ENCODE assay signal across 23 cellular contexts in the genomic region with DNA sequence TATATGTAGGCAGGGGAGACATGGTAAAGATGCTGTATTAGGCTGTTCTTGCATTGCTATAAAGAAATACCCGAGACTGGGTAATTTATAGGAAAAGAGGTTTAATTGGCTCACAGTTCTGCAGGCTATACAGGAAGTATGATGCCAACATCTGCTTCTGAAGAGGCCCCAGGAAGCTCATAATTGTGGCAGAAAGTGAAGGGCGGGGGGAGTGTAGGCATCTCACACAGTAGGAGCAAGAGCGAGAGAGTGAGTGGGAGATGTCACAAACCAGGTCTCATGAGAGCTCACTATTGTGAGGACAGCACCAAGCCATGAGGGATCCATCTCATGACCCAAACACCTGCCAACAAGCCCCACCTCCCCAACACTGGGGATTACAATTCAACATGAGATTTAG. TPM values are rescaled to one million over a fixed set of nuclear protein-coding genes. Genes with fewer than 3 reads are reported as not detected.
DNase-seq lines count a peak whose midpoint lies in the region; ATAC-seq and TF ChIP-seq lines count a peak whose summit lies in the region.
"Had no signal": no experiment of that assay in that cellular context is flagged by ENCODE, and none has a peak within 500 bp of the region (broad histone marks: within the 10 kb centered on the region; RNA-seq: fewer than 3 reads in every experiment).

No MANE protein-coding gene starts in this region.

- WGBS in esophagus squamous epithelium, 2 donors = 88 to 90% methylated on average over 3 of the region's 3 CpGs

- no peak for TF ChIP-seq POLR2A in esophagus squamous epithelium (IDR thresholded peaks at IDR 0.05)

- peaks cover 5% of the 10 kb centered on the region for H3K36me3 Mint-ChIP-seq in activated T-cell treated with anti-CD3 and anti-CD28 coated beads, Interleukin-2, amount 50 U/mL, for 24 hours (ENCODE audit: low read depth)
- H3K36me3 Mint-ChIP-seq in CD8-positive, alpha-beta memory T cell = peaks cover 2 to 13% (median 3%) of the 10 kb centered on the region in 3 donors
- peaks cover 3% of the 10 kb centered on the region for H3K36me3 Mint-ChIP-seq in T-helper 17 cell (ENCODE audit: low read depth)
- H3K36me3 Mint-ChIP-seq in natural killer cell = no peaks in the 10 kb centered on the region

- DNase-seq in activated T-cell treated with anti-CD3 and anti-CD28 coated beads, Interleukin-2, amount 50 U/mL, for 24 hours = no peak
- no peak for DNase-seq in activated T-cell treated with anti-CD3 and anti-CD28 coated beads, Interleukin-2, amount 50 U/mL, for 48 hours
- DNase-seq in CD8-positive, alpha-beta memory T cell = no peak
- DNase-seq in T-helper 17 cell (no peak), natural killer cell (no peak), COLO829 (ENCODE audit: low spot score) (no peak), esophagus squamous epithelium (lab: John Stamatoyannopoulos, UW) (no peak)
- DNase-seq in stimulated activated CD4-positive, alpha-beta T cell treated with anti-CD3 and anti-CD28 coated beads, Interleukin-4, amount 100 ng/mL, for 24 hours = no peak
- DNase-seq: activated CD4-positive, alpha-beta T cell treated with anti-CD3 and anti-CD28 coated beads for 48 hours; mesendoderm; NCI-H1417 treated with DMSO at 0.1 percent for 48 hours; NCI-H2081; NCI-H345; NCI-H748 treated with DMSO at 0.1 percent for 48 hours; psoas muscle; sigmoid colon; stomach; thyroid gland had no signal

- no peak for TF ChIP-seq CTCF in natural killer cell (IDR thresholded peaks at IDR 0.05)
- no peak for TF ChIP-seq CTCF in esophagus squamous epithelium (IDR thresholded peaks at IDR 0.05)

- ATAC-seq in T-helper 17 cell = peak; percentile 40
- ATAC-seq in natural killer cell = peak; percentile 52 to 75 (median 54)
- ATAC-seq: GM12878, left lobe of liver, SK-N-SH treated with all-trans-retinoic acid at 6 μM for 48 hours had no signal

- CTCF ChIA-PET in CD8-positive, alpha-beta memory T cell (lab: Charles Lee) = no interaction called here

- no peaks in the 10 kb centered on the region for H3K9me3 ChIP-seq in CD8-positive, alpha-beta memory T cell (ENCODE audit: low read length)
- H3K9me3 ChIP-seq in T-helper 17 cell (ENCODE audit: control insufficient read depth, low read length, poor library complexity, severe bottlenecking) (no peaks in the 10 kb centered on the region), esophagus squamous epithelium (peaks cover 0 to 12% (median under 1%) of the 10 kb centered on the region in 3 donors)
- H3K9me3 ChIP-seq: thyroid gland had no signal

- H3K9me3 Mint-ChIP-seq in activated T-cell treated with anti-CD3 and anti-CD28 coated beads, Interleukin-2, amount 50 U/mL, for 24 hours = peaks cover 9% of the 10 kb centered on the region
- peaks cover 0 to 11% (median 10%) of the 10 kb centered on the region in 5 donors for H3K9me3 Mint-ChIP-seq in CD8-positive, alpha-beta memory T cell
- H3K9me3 Mint-ChIP-seq in natural killer cell = peaks cover 4 to 9% of the 10 kb centered on the region in 2 donors

- H3K4me1 ChIP-seq in CD8-positive, alpha-beta memory T cell (ENCODE audit: insufficient read depth, low read length) = peaks cover 32% of the 10 kb centered on the region
- peaks cover 0 to 24% (median 3%) of the 10 kb centered on the region in 3 donors for H3K4me1 ChIP-seq in esophagus squamous epithelium

- peak overlapping the region; percentile 15 for H3K27ac Mint-ChIP-seq in activated T-cell treated with anti-CD3 and anti-CD28 coated beads, Interleukin-2, amount 50 U/mL, for 24 hours
- H3K27ac Mint-ChIP-seq in CD8-positive, alpha-beta memory T cell = peak overlapping the region in 6 of 8 donors; percentile 35 to 88 (median 62)
- H3K27ac Mint-ChIP-seq in T-helper 17 cell (no peak overlapping the region), natural killer cell (peak overlapping the region; percentile 67 to 81)
- H3K27ac Mint-ChIP-seq: B cell, brain had no signal

- H3K36me3 ChIP-seq in CD8-positive, alpha-beta memory T cell (ENCODE audit: insufficient read depth, low read length) = no peaks in the 10 kb centered on the region
- H3K36me3 ChIP-seq in esophagus squamous epithelium = no peaks in the 10 kb centered on the region
- H3K36me3 ChIP-seq: sigmoid colon, stomach, thyroid gland had no signal

- no peaks in the 10 kb centered on the region for H3K27me3 ChIP-seq in CD8-positive, alpha-beta memory T cell (ENCODE audit: insufficient read depth, low read length, poor library complexity, severe bottlenecking)
- H3K27me3 ChIP-seq in esophagus squamous epithelium = no peaks in the 10 kb centered on the region
- H3K27me3 ChIP-seq: sigmoid colon, stomach, thyroid gland had no signal

- H3K27me3 Mint-ChIP-seq in activated T-cell treated with anti-CD3 and anti-CD28 coated beads, Interleukin-2, amount 50 U/mL, for 24 hours = no peaks in the 10 kb centered on the region
- no peaks in the 10 kb centered on the region for H3K27me3 Mint-ChIP-seq in CD8-positive, alpha-beta memory T cell
- H3K27me3 Mint-ChIP-seq in T-helper 17 cell (no peaks in the 10 kb centered on the region), natural killer cell (ENCODE audit: low read depth in 2 of 2) (no peaks in the 10 kb centered on the region)
- H3K27me3 Mint-ChIP-seq: B cell, brain had no signal

- no peak overlapping the region for H3K4me3 ChIP-seq in CD8-positive, alpha-beta memory T cell (ENCODE audit: low read length)
- no peak overlapping the region for H3K4me3 ChIP-seq in esophagus squamous epithelium
- H3K4me3 ChIP-seq: GM12878, psoas muscle, sigmoid colon, stomach, thyroid gland had no signal

- no peak overlapping the region for H3K4me3 Mint-ChIP-seq in activated T-cell treated with anti-CD3 and anti-CD28 coated beads, Interleukin-2, amount 50 U/mL, for 24 hours
- peak overlapping the region in 3 of 7 donors; percentile 42 to 52 (median 51) for H3K4me3 Mint-ChIP-seq in CD8-positive, alpha-beta memory T cell
- H3K4me3 Mint-ChIP-seq in T-helper 17 cell (no peak overlapping the region), natural killer cell (peak overlapping the region; percentile 1)
- H3K4me3 Mint-ChIP-seq: B cell, brain had no signal

- intact Hi-C loops in natural killer cell (cut with micrococcal nuclease) (no loop called here), esophagus squamous epithelium (cut with DNase I) (no loop called here)

- H3K4me1 Mint-ChIP-seq in activated T-cell treated with anti-CD3 and anti-CD28 coated beads, Interleukin-2, amount 50 U/mL, for 24 hours (ENCODE audit: low read depth) = peaks cover 70% of the 10 kb centered on the region
- H3K4me1 Mint-ChIP-seq in CD8-positive, alpha-beta memory T cell = peaks cover 81 to 93% (median 89%) of the 10 kb centered on the region in 3 donors
- H3K4me1 Mint-ChIP-seq in T-helper 17 cell (peaks cover 25% of the 10 kb centered on the region), natural killer cell (peaks cover 61 to 63% of the 10 kb centered on the region in 2 donors)

- no peak overlapping the region for H3K27ac ChIP-seq in CD8-positive, alpha-beta memory T cell (ENCODE audit: low read depth, low read length)
- H3K27ac ChIP-seq in esophagus squamous epithelium = no peak overlapping the region
- H3K27ac ChIP-seq: psoas muscle, sigmoid colon, stomach, thyroid gland had no signal

- POLR2A ChIA-PET in CD8-positive, alpha-beta memory T cell (lab: Charles Lee) = no interaction called here

RNA-seq across cellular contexts. Expression of a gene that starts 21.1 kb away (rescaled TPM):
- total RNA-seq in CD8-positive, alpha-beta memory T cell = 10 to 100 TPM; 24.0 to 26.9 TPM
- 23.1 TPM for polyA plus RNA-seq in CD8-positive, alpha-beta memory T cell
- total RNA-seq in T-helper 17 cell (10 to 100 TPM; 51.6 to 52.9 TPM), natural killer cell (10 to 100 TPM; 75.5 to 90.0 (median 87.1) TPM), esophagus squamous epithelium (10 to 100 TPM; 18.1 to 37.4 (median 26.3) TPM)
